In the genomic region with DNA sequence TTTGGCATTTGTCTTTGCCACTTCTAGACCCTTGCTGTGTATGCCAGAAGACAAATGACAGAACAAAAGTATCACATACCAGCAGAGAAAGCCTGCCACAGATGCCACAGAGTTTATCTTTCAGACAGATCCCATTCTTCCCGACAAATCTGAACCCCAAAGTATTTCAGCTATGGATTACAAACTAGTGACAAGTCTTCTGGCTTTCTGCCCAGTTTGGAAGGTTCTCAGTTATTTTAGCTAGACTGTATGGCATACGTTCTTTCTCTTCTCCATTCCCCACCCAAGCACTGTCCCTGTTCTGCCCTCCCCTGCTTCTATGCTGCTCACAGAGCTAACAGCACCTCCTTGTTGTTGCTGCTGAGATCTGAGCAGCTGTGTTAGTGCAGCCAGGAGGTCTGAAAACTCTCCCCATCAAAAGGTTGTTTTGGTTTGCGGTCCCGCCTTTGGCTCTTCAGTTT, we compare ENCODE assay signal across 12 cellular contexts.
DNase-seq lines count a peak whose midpoint lies in the region; ATAC-seq, FAIRE-seq and TF ChIP-seq lines count a peak whose summit lies in the region.
"Had no signal": no experiment of that assay in that cellular context is flagged by ENCODE, and none has a peak within 500 bp of the region (broad histone marks: within the 10 kb centered on the region; RNA-seq: fewer than 3 reads in every experiment).

No MANE protein-coding gene starts in this region.

- TF ChIP-seq CTCF in AG10803 (conservative IDR thresholded peaks at IDR 0.05; ENCODE audit: low read length) (peak; percentile 50), MCF 10A (IDR thresholded peaks at IDR 0.05; ENCODE audit: unreplicated experiment) (no peak), lower lobe of right lung (IDR thresholded peaks at IDR 0.05) (no peak)

- CTCF ChIA-PET in MCF 10A (lab: Yijun Ruan, JAX): interaction anchor here (0.6 kb wide), 1 partner anchor 204 kb away, joined by 5 read pairs; no protein-coding TSS in a partner anchor

- DNase-seq in AG10803 (ENCODE audit: low read depth): peak; percentile 97
- DNase-seq in HTR-8/SVneo (ENCODE audit: insufficient read length, low spot score): peak; percentile 12
- peak; percentile 61 for DNase-seq in MCF 10A (ENCODE audit: unreplicated experiment)
- no peak for DNase-seq in lower lobe of right lung
- DNase-seq: DMS53, NCI-H82 had no signal

- H3K27me3 Mint-ChIP-seq in MCF 10A (ENCODE audit: insufficient read depth, unreplicated experiment): no peaks in the 10 kb centered on the region

- no peaks in the 10 kb centered on the region for H3K36me3 Mint-ChIP-seq in MCF 10A (ENCODE audit: insufficient read depth, unreplicated experiment)
- H3K36me3 Mint-ChIP-seq: activated naive CD4-positive, alpha-beta T cell treated with anti-CD3 and anti-CD28 coated beads, Interleukin-2, amount 50 U/mL, for 24 hours had no signal

- H3K4me1 Mint-ChIP-seq in MCF 10A (ENCODE audit: insufficient read depth, unreplicated experiment): peaks cover 30% of the 10 kb centered on the region
- H3K4me1 Mint-ChIP-seq: activated naive CD4-positive, alpha-beta T cell treated with anti-CD3 and anti-CD28 coated beads, Interleukin-2, amount 50 U/mL, for 24 hours had no signal

- no peaks in the 10 kb centered on the region for H3K27me3 ChIP-seq in lower lobe of right lung (ENCODE audit: low read depth)

- H3K27ac ChIP-seq in lower lobe of right lung: no peak overlapping the region
- H3K27ac ChIP-seq: VCaP had no signal

- ATAC-seq in lower lobe of right lung (peak; percentile 56 to 58), GM18873 (IDR thresholded peaks at IDR 0.05; ENCODE audit: low FRiP score, unreplicated experiment) (no peak), HG02870 (IDR thresholded peaks at IDR 0.05; ENCODE audit: unreplicated experiment) (no peak), GM21576 (IDR thresholded peaks at IDR 0.05; ENCODE audit: unreplicated experiment) (no peak), GM19397 (IDR thresholded peaks at IDR 0.05; ENCODE audit: unreplicated experiment) (no peak)

- POLR2A ChIA-PET in MCF 10A (lab: Yijun Ruan, JAX): no interaction called here

- intact Hi-C loops in MCF 10A (cut with micrococcal nuclease) (no loop called here), lower lobe of right lung (cut with DNase I) (no loop called here)

- BruUV-seq in MCF 10A (replicated peaks; lab: Mats Ljungman, UMichigan): no TSS peak

- H3K9me3 ChIP-seq in lower lobe of right lung: no peaks in the 10 kb centered on the region

- FAIRE-seq in HTR-8/SVneo (lab: Jason Lieb, UNC): no peak

- H3K36me3 ChIP-seq in lower lobe of right lung: no peaks in the 10 kb centered on the region

- H3K4me3 ChIP-seq in AG10803 (ENCODE audit: low read length): no peak overlapping the region
- no peak overlapping the region for H3K4me3 ChIP-seq in lower lobe of right lung

- no peak overlapping the region for H3K4me3 Mint-ChIP-seq in MCF 10A (ENCODE audit: unreplicated experiment)
- H3K4me3 Mint-ChIP-seq: activated naive CD4-positive, alpha-beta T cell treated with anti-CD3 and anti-CD28 coated beads, Interleukin-2, amount 50 U/mL, for 24 hours had no signal

- no peaks in the 10 kb centered on the region for H3K9me3 Mint-ChIP-seq in MCF 10A (ENCODE audit: unreplicated experiment)
- H3K9me3 Mint-ChIP-seq: activated naive CD4-positive, alpha-beta T cell treated with anti-CD3 and anti-CD28 coated beads, Interleukin-2, amount 50 U/mL, for 24 hours had no signal

- H3K4me1 ChIP-seq in lower lobe of right lung: peaks cover 12% of the 10 kb centered on the region

- H3K27ac Mint-ChIP-seq in MCF 10A (ENCODE audit: low read depth, unreplicated experiment): no peak overlapping the region
- H3K27ac Mint-ChIP-seq: activated naive CD4-positive, alpha-beta T cell treated with anti-CD3 and anti-CD28 coated beads, Interleukin-2, amount 50 U/mL, for 24 hours had no signal

Comparison
In these comparisons a context has a peak if more than half of its experiments do, and no peak if none do; other contexts are left out.
1. ATAC-seq: peak in lower lobe of right lung (2 of 2); none in GM18873 (single experiment), HG02870 (single experiment), GM21576 (single experiment) and GM19397 (single experiment).